In the genomic region with DNA sequence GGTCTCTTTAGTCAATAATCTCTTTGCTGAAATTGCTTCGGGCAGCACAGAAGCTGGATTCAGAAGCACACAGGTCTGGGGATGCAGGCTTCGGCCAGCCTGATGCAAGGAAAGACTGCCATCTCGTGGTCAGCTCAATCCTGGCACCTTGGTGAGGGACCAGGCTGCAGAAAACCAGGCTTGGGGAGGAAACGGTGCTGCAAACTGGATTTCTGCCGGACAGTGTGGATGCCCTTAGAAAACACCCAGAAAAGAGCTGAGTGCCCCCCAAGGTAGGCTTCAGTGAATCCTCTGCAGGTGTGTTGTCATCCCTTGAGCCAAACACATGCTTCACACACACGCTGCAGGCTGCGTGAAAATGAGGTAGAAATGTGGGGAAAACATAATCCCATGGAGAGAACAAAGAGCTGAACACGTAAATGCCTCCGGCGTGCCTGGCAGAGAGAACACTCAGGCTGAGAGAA, we compare ENCODE assay signal across 9 cellular contexts.
DNase-seq lines count a peak whose midpoint lies in the region; ATAC-seq lines count a peak whose summit lies in the region.
"Had no signal": no experiment of that assay in that cellular context is flagged by ENCODE, and none has a peak within 500 bp of the region (broad histone marks: within the 10 kb centered on the region; RNA-seq: fewer than 3 reads in every experiment).

No MANE protein-coding gene starts in this region.

- H3K27ac ChIP-seq in SJSA1 = no peak overlapping the region

- peak; percentile 71 for ATAC-seq in GM18870 (IDR thresholded peaks at IDR 0.05; ENCODE audit: unreplicated experiment)
- no peak for ATAC-seq in stimulated activated memory B cell treated with anti-CD40 and anti-IgM and Interleukin-4, amounts not matched to agents 10 μg/mL and 1 μg/mL and 100 μg/mL, for 72 hours

- H3K9me3 ChIP-seq in SJSA1 (replicated peaks) = no peaks in the 10 kb centered on the region

- no peak overlapping the region for H3K4me3 ChIP-seq in SJSA1

- H3K4me1 ChIP-seq in SJSA1 (replicated peaks) = no peaks in the 10 kb centered on the region

- in situ Hi-C loops in KBM-7 (cut with MboI; ENCODE audit: low pct_unique_long_range_greater_than_20kb, low sequenced_read_pairs) = loop anchor here (25.0 kb wide), 1 partner anchor 378 kb away; no protein-coding TSS in a partner anchor

- no peaks in the 10 kb centered on the region for H3K36me3 Mint-ChIP-seq in stimulated activated memory B cell treated with anti-CD40 and anti-IgM and Interleukin-4, amounts not matched to agents 10 μg/mL and 1 μg/mL and 100 μg/mL, for 72 hours

- no peak overlapping the region for H3K4me3 Mint-ChIP-seq in stimulated activated memory B cell treated with anti-CD40 and anti-IgM and Interleukin-4, amounts not matched to agents 10 μg/mL and 1 μg/mL and 100 μg/mL, for 72 hours
- H3K4me3 Mint-ChIP-seq: IgD-negative memory B cell had no signal

- H3K27me3 ChIP-seq in SJSA1 (replicated peaks) = no peaks in the 10 kb centered on the region; the same call in 1 of the 2 replicates

- peaks cover 12% of the 10 kb centered on the region for H3K27me3 Mint-ChIP-seq in stimulated activated memory B cell treated with anti-CD40 and anti-IgM and Interleukin-4, amounts not matched to agents 10 μg/mL and 1 μg/mL and 100 μg/mL, for 72 hours

- H3K27ac Mint-ChIP-seq in stimulated activated memory B cell treated with anti-CD40 and anti-IgM and Interleukin-4, amounts not matched to agents 10 μg/mL and 1 μg/mL and 100 μg/mL, for 72 hours = no peak overlapping the region
- H3K27ac Mint-ChIP-seq: IgD-negative memory B cell had no signal

- no peaks in the 10 kb centered on the region for H3K4me1 Mint-ChIP-seq in stimulated activated memory B cell treated with anti-CD40 and anti-IgM and Interleukin-4, amounts not matched to agents 10 μg/mL and 1 μg/mL and 100 μg/mL, for 72 hours
- H3K4me1 Mint-ChIP-seq: IgD-negative memory B cell had no signal

- H3K36me3 ChIP-seq in SJSA1 = no peaks in the 10 kb centered on the region; the same call in 1 of the 2 replicates

- peak in 13 of 14 donors; percentile 5 to 79 (median 61) for DNase-seq in C1 segment of cervical spinal cord (lab: John Stamatoyannopoulos, UW)
- peak; percentile 69 for DNase-seq in KBM-7
- DNase-seq in SJSA1 (ENCODE audit: low read depth in 1 of 2, low spot score in 2 of 2) = peak; percentile 25 to 55
- peak in 55 of 56 donors; percentile 11 to 93 (median 70) for DNase-seq in amygdala (lab: John Stamatoyannopoulos, UW)
- peak in 49 of 51 donors; percentile 12 to 92 (median 70) for DNase-seq in hypothalamus (lab: John Stamatoyannopoulos, UW)
- DNase-seq in stimulated activated CD4-positive, alpha-beta T cell treated with anti-CD3 and anti-CD28 coated beads, Interleukin-12 subunit alpha, Interleukin-12 subunit beta, amount 100 ng/mL, for 4 hours = peak; percentile 39

- H3K9me3 Mint-ChIP-seq in stimulated activated memory B cell treated with anti-CD40 and anti-IgM and Interleukin-4, amounts not matched to agents 10 μg/mL and 1 μg/mL and 100 μg/mL, for 72 hours = peaks cover 3% of the 10 kb centered on the region
